Comparison of ENCODE assay signal across 20 cellular contexts in the genomic region with DNA sequence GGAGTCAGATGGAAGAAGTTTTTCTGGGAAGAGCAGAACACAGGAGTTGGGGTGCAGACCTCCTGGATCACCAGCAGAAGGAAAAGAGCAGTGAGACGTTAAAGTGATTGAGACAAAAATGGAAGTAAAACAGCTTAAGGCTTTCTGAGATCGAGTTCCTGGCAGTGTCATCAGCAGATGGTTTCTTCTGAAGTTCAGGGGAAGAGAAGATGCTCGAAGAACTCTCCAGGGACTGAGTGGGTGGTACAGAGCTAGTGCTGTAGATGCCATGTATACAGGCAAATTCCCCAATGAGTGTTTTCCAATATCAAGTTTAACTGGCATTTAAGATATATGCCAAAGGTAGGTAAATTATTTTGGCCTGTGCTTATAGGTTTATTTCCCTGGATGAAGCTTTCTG.
DNase-seq lines count a peak whose midpoint lies in the region; ATAC-seq and TF ChIP-seq lines count a peak whose summit lies in the region.
"Had no signal": no experiment of that assay in that cellular context is flagged by ENCODE, and none has a peak within 500 bp of the region (broad histone marks: within the 10 kb centered on the region; RNA-seq: fewer than 3 reads in every experiment).

No MANE protein-coding gene starts in this region.

- no peaks in the 10 kb centered on the region for H3K4me1 ChIP-seq in DND-41 (ENCODE audit: insufficient read depth, low read length)
- no peaks in the 10 kb centered on the region for H3K4me1 ChIP-seq in spleen
- H3K4me1 ChIP-seq: vagina had no signal

- 68 to 77% (median 73%) methylated on average over 3 of the region's 3 CpGs for WGBS in spleen, 5 donors

- H3K9me3 ChIP-seq in DND-41 (ENCODE audit: insufficient read depth, low read length, severe bottlenecking) (no peaks in the 10 kb centered on the region), spleen (peaks cover 0 to 20% (median 1%) of the 10 kb centered on the region in 8 donors)
- H3K9me3 ChIP-seq: vagina had no signal

- no peak for TF ChIP-seq POLR2A in spleen (IDR thresholded peaks at IDR 0.05)

- H3K27ac ChIP-seq in DND-41 (ENCODE audit: low read length) (no peak overlapping the region), spleen (no peak overlapping the region)
- H3K27ac ChIP-seq: vagina had no signal

- H3K9me3 Mint-ChIP-seq in stimulated activated memory B cell treated with anti-CD40 and anti-IgM and Interleukin-4, amounts not matched to agents 10 μg/mL and 1 μg/mL and 100 μg/mL, for 72 hours = peaks cover 8% of the 10 kb centered on the region

- H3K27me3 ChIP-seq in DND-41 (ENCODE audit: insufficient read depth, low read length, poor library complexity) (no peaks in the 10 kb centered on the region), spleen (replicated peaks in 1 of 7) (no peaks in the 10 kb centered on the region)
- H3K27me3 ChIP-seq: vagina had no signal

- no peak overlapping the region for H3K9ac ChIP-seq in DND-41 (ENCODE audit: low read depth, low read length)

- DNase-seq in DND-41 (peak; percentile 10), M059J (ENCODE audit: low read depth) (peak; percentile 4), fibroblast of mammary gland (ENCODE audit: low read depth) (peak; percentile 20), midbrain (lab: John Stamatoyannopoulos, UW) (no peak), DMS79 treated with DMSO at 0.1 percent for 48 hours (lab: John Stamatoyannopoulos, UW) (no peak), spleen (no peak)
- DNase-seq: activated CD8-positive, alpha-beta T cell treated with anti-CD3 and anti-CD28 coated beads for 36 hours; activated gamma-delta T cell treated with Interleukin-2 at 50 U/mL for 16 hours; COR-L47; effector memory CD4-positive, alpha-beta T cell; mammary epithelial cell; naive thymus-derived CD4-positive, alpha-beta T cell; NCI-H1417 treated with DMSO at 0.1 percent for 48 hours; NCI-H69; SW 1271 had no signal

- no peaks in the 10 kb centered on the region for H3K36me3 ChIP-seq in DND-41 (ENCODE audit: insufficient read depth, low read length)
- no peaks in the 10 kb centered on the region for H3K36me3 ChIP-seq in spleen
- H3K36me3 ChIP-seq: vagina had no signal

- H3K4me3 ChIP-seq in DND-41 (ENCODE audit: low read depth in 1 of 2, low read length in 2 of 2) = no peak overlapping the region
- H3K4me3 ChIP-seq in fibroblast of mammary gland (ENCODE audit: control insufficient read depth, low read depth, low read length) = no peak overlapping the region
- no peak overlapping the region for H3K4me3 ChIP-seq in spleen
- H3K4me3 ChIP-seq: vagina had no signal

- intact Hi-C loops in spleen (cut with DNase I; ENCODE audit: low total_unique reads) = no loop called here

- H3K36me3 Mint-ChIP-seq in stimulated activated memory B cell treated with anti-CD40 and anti-IgM and Interleukin-4, amounts not matched to agents 10 μg/mL and 1 μg/mL and 100 μg/mL, for 72 hours = peaks cover 19% of the 10 kb centered on the region

- H3K79me2 ChIP-seq in DND-41 (ENCODE audit: insufficient read depth, low read length) = no peaks in the 10 kb centered on the region

- peak; percentile 73; the same call in 2 of the 3 replicates for ATAC-seq in DND-41 (ENCODE audit: insufficient read depth, low read depth)
- ATAC-seq in stimulated activated memory B cell treated with anti-CD40 and anti-IgM and Interleukin-4, amounts not matched to agents 10 μg/mL and 1 μg/mL and 100 μg/mL, for 72 hours = peak; percentile 87
- ATAC-seq: activated CD4-positive, CD25-positive, alpha-beta regulatory T cell treated with anti-CD3 and anti-CD28 coated beads, Interleukin-2, amount 50 U/mL, for 24 hours; activated CD8-positive, alpha-beta T cell treated with anti-CD3 and anti-CD28 coated beads for 36 hours; naive thymus-derived CD4-positive, alpha-beta T cell; Right ventricle myocardium inferior had no signal

- H3K4me1 Mint-ChIP-seq in stimulated activated memory B cell treated with anti-CD40 and anti-IgM and Interleukin-4, amounts not matched to agents 10 μg/mL and 1 μg/mL and 100 μg/mL, for 72 hours = peaks cover 17% of the 10 kb centered on the region

- peak overlapping the region; percentile 70 for H3K4me3 Mint-ChIP-seq in stimulated activated memory B cell treated with anti-CD40 and anti-IgM and Interleukin-4, amounts not matched to agents 10 μg/mL and 1 μg/mL and 100 μg/mL, for 72 hours
- H3K4me3 Mint-ChIP-seq: activated CD8-positive, alpha-beta T cell treated with anti-CD3 and anti-CD28 coated beads for 36 hours; B cell; naive thymus-derived CD4-positive, alpha-beta T cell had no signal

- no peak overlapping the region for H2AFZ ChIP-seq in DND-41 (ENCODE audit: low read depth, low read length)

- no peaks in the 10 kb centered on the region for H3K27me3 Mint-ChIP-seq in stimulated activated memory B cell treated with anti-CD40 and anti-IgM and Interleukin-4, amounts not matched to agents 10 μg/mL and 1 μg/mL and 100 μg/mL, for 72 hours
- H3K27me3 Mint-ChIP-seq: activated CD8-positive, alpha-beta T cell treated with anti-CD3 and anti-CD28 coated beads for 36 hours; B cell; naive thymus-derived CD4-positive, alpha-beta T cell had no signal

- H3K27ac Mint-ChIP-seq in stimulated activated memory B cell treated with anti-CD40 and anti-IgM and Interleukin-4, amounts not matched to agents 10 μg/mL and 1 μg/mL and 100 μg/mL, for 72 hours = peak overlapping the region; percentile 80
- H3K27ac Mint-ChIP-seq: activated CD8-positive, alpha-beta T cell treated with anti-CD3 and anti-CD28 coated beads for 36 hours; B cell; naive thymus-derived CD4-positive, alpha-beta T cell had no signal

- H3K4me2 ChIP-seq in DND-41 (ENCODE audit: insufficient read depth, low read length) = no peak overlapping the region

- no peaks in the 10 kb centered on the region for H4K20me1 ChIP-seq in DND-41 (ENCODE audit: insufficient read depth, low read length)

- no peak for TF ChIP-seq CTCF in DND-41 (IDR thresholded peaks at IDR 0.05; ENCODE audit: borderline replicate concordance, extremely low read depth, low read length, poor library complexity, severe bottlenecking)
- no peak for TF ChIP-seq CTCF in fibroblast of mammary gland (conservative IDR thresholded peaks at IDR 0.05; ENCODE audit: control insufficient read depth, insufficient read depth, low read depth, low read length)
- TF ChIP-seq CTCF in spleen (IDR thresholded peaks at IDR 0.05 in 8 of 11, conservative IDR thresholded peaks at IDR 0.05 in 3 of 11) = no peak

Comparison
In these comparisons a context has a peak if more than half of its experiments do, and no peak if none do; other contexts are left out.
1. DNase-seq: peak in DND-41 (single experiment), M059J (single experiment) and fibroblast of mammary gland (single experiment); none in midbrain (single experiment), DMS79 treated with DMSO at 0.1 percent for 48 hours (single experiment) and spleen (single experiment).